Comparison of ENCODE assay signal across 1 cellular context in the genomic region with DNA sequence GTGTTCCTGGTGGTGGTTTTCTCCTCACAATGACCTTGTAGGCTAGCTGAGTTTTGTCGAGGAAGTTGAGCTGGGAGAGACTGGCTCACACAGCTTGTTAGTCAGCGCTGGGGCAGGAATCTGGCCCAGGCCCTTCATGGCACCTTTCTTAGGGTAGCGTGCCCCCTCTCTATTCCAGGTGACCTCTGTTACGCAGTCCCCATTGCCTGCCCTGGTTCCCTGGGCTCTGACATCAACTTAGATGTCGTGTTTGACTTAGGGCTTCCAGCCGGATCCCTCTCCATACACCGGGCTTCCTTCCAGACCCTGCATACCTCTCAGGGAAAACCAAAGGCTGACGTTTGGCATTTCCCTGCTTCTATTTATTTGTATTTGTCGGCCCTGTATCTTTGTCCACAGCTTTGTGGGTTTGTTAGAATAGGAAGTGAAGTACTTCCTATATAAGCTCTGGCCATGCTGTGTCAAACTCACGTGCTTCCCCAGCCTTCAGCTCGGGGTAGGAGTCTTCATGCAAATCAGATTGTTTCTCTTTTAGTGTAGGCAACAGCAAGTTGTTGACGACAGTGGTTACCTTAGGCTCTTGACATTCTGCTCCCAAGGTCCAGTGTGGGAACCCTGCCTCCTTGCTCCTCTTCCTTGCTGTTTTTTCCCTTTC.
TF ChIP-seq lines count a peak whose summit lies in the region.

No MANE protein-coding gene starts in this region.

TF ChIP-seq in GM23338, 12 proteins besides CTCF, POLR2A, EP300 and RAD21 (continued from another document):
- TF ChIP-seq ZNF462 (CRISPR knock-in tag; IDR thresholded peaks at IDR 0.05) (no peak), EZH2phosphoT487 (IDR thresholded peaks at IDR 0.05; ENCODE audit: unreplicated experiment) (no peak), POLR2AphosphoS5 (IDR thresholded peaks at IDR 0.05; ENCODE audit: low read depth) (no peak), EZH2 (IDR thresholded peaks at IDR 0.05; ENCODE audit: low read depth, unreplicated experiment) (no peak), NANOG (IDR thresholded peaks at IDR 0.05; ENCODE audit: borderline replicate concordance) (no peak), ZNF114 (CRISPR knock-in tag; IDR thresholded peaks at IDR 0.05) (no peak), CREB1 (CRISPR knock-in tag; IDR thresholded peaks at IDR 0.05; ENCODE audit: low read depth) (no peak), ZNF331 (CRISPR knock-in tag; IDR thresholded peaks at IDR 0.05; ENCODE audit: low read depth) (no peak)
